In the genomic region with DNA sequence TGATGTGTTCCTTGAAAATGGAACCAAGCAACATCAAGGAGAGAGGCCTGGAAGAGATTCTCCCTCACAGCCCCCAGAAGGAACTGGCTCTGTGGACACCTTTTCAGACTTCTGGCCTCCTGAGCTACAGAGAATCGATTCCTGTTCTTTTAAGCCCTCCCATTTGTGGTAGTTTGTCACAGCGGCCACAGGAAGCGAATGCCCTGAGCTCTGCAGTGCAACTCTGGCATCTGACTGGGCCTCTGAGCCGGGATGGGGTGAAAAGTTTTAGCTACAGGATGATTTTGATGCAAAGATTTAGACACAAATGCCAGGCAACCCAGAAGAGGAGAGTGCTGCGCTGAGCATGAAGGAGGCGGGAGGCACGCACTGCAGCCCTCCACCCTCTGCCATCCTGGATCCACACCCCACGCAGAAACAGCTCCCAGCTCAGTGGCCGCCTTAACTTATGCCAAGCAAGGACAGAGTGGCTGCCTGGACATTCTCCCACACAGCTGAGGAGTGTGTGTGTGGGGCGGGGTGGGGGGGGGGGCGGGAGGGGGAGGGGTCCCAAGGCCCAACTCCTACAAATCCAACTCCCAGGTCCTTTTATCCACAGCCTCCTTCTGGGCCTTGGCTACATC, we compare ENCODE assay signal across 9 cellular contexts. TPM values are rescaled to one million over a fixed set of nuclear protein-coding genes. Genes with fewer than 3 reads are reported as not detected.
DNase-seq lines count a peak whose midpoint lies in the region; ATAC-seq and TF ChIP-seq lines count a peak whose summit lies in the region.
"Had no signal": no experiment of that assay in that cellular context is flagged by ENCODE, and none has a peak within 500 bp of the region (broad histone marks: within the 10 kb centered on the region; RNA-seq: fewer than 3 reads in every experiment).

No MANE protein-coding gene starts in this region.

- H3K9ac ChIP-seq in muscle layer of colon (ENCODE audit: low read length), result peak overlapping the region; percentile 86

- peaks cover 60% of the 10 kb centered on the region for H3K4me1 ChIP-seq in muscle layer of colon (ENCODE audit: insufficient read depth, low read length)
- peaks cover 0 to 25% of the 10 kb centered on the region in 2 donors for H3K4me1 ChIP-seq in uterus

- TF ChIP-seq CTCF in natural killer cell (IDR thresholded peaks at IDR 0.05) (no peak), uterus (IDR thresholded peaks at IDR 0.05) (no peak)

- DNase-seq in natural killer cell (no peak), caudate nucleus (lab: John Stamatoyannopoulos, UW) (no peak), uterus (no peak), NCI-H748 (lab: John Stamatoyannopoulos, UW; ENCODE audit: unreplicated experiment) (no peak), SW 1271 (lab: John Stamatoyannopoulos, UW) (no peak)
- no peak for DNase-seq in natural killer cell treated with Interleukin-12 subunit alpha and Interleukin-12 subunit beta and Interleukin-15 and Interleukin-18, amount 100 ng/mL, for 72 hours (ENCODE audit: low spot score)
- DNase-seq in activated CD4-positive, alpha-beta T cell treated with anti-CD3 and anti-CD28 coated beads, Interleukin-2, amount 50 U/mL, for 4 hours, result no peak
- DNase-seq: DMS 273 treated with DMSO at 0.1 percent for 48 hours had no signal

- H3K4me3 ChIP-seq in muscle layer of colon (ENCODE audit: low read depth in 1 of 2, low read length in 2 of 2) (peak overlapping the region; percentile 0 to 79), uterus (peak overlapping the region; percentile 63)

- H3K36me3 ChIP-seq in muscle layer of colon (ENCODE audit: insufficient read depth, low read length), result peaks cover 4% of the 10 kb centered on the region
- no peaks in the 10 kb centered on the region for H3K36me3 ChIP-seq in uterus

- no peaks in the 10 kb centered on the region for H3K36me3 Mint-ChIP-seq in natural killer cell
- H3K36me3 Mint-ChIP-seq in natural killer cell treated with Interleukin-12 subunit alpha and Interleukin-12 subunit beta and Interleukin-15 and Interleukin-18, amount 100 ng/mL, for 72 hours, result no peaks in the 10 kb centered on the region

- H3K4me3 Mint-ChIP-seq in natural killer cell, result peak overlapping the region; percentile 31
- H3K4me3 Mint-ChIP-seq in natural killer cell treated with Interleukin-12 subunit alpha and Interleukin-12 subunit beta and Interleukin-15 and Interleukin-18, amount 100 ng/mL, for 72 hours, result no peak overlapping the region

- peaks cover 12 to 28% of the 10 kb centered on the region in 2 donors for H3K27me3 Mint-ChIP-seq in natural killer cell (ENCODE audit: low read depth in 2 of 2)
- H3K27me3 Mint-ChIP-seq in natural killer cell treated with Interleukin-12 subunit alpha and Interleukin-12 subunit beta and Interleukin-15 and Interleukin-18, amount 100 ng/mL, for 72 hours, result peaks cover 11 to 20% of the 10 kb centered on the region in 2 donors

- intact Hi-C loops in natural killer cell (cut with micrococcal nuclease), result no loop called here
- intact Hi-C loops in uterus (cut with DNase I; ENCODE audit: low total_unique reads), result loop anchor here (10.0 kb wide), 1 partner anchor 58 kb away; no protein-coding TSS in a partner anchor

- H3K4me1 Mint-ChIP-seq in natural killer cell, result peaks cover 0 to 13% of the 10 kb centered on the region in 2 donors
- peaks cover 4 to 9% of the 10 kb centered on the region in 2 donors for H3K4me1 Mint-ChIP-seq in natural killer cell treated with Interleukin-12 subunit alpha and Interleukin-12 subunit beta and Interleukin-15 and Interleukin-18, amount 100 ng/mL, for 72 hours (ENCODE audit: low read depth in 2 of 2)

- H3K27ac ChIP-seq in caudate nucleus (ENCODE audit: low read depth, low read length) (peak overlapping the region; percentile 71), muscle layer of colon (ENCODE audit: low read depth, low read length) (peak overlapping the region; percentile 97), uterus (peak overlapping the region; percentile 98 to 99)

- no peaks in the 10 kb centered on the region for H3K27me3 ChIP-seq in muscle layer of colon (ENCODE audit: control insufficient read depth in 1 of 2, insufficient read depth in 2 of 2, low read length in 2 of 2)
- no peaks in the 10 kb centered on the region for H3K27me3 ChIP-seq in uterus

- H3K9me3 ChIP-seq in muscle layer of colon (ENCODE audit: low read length) (no peaks in the 10 kb centered on the region), uterus (no peaks in the 10 kb centered on the region)

- ATAC-seq in natural killer cell, result no peak
- ATAC-seq in natural killer cell treated with Interleukin-12 subunit alpha and Interleukin-12 subunit beta and Interleukin-15 and Interleukin-18, amount 100 ng/mL, for 72 hours, result no peak

- H3K27ac Mint-ChIP-seq in natural killer cell, result no peak overlapping the region
- H3K27ac Mint-ChIP-seq in natural killer cell treated with Interleukin-12 subunit alpha and Interleukin-12 subunit beta and Interleukin-15 and Interleukin-18, amount 100 ng/mL, for 72 hours, result no peak overlapping the region

- no peaks in the 10 kb centered on the region for H3K9me3 Mint-ChIP-seq in natural killer cell
- H3K9me3 Mint-ChIP-seq in natural killer cell treated with Interleukin-12 subunit alpha and Interleukin-12 subunit beta and Interleukin-15 and Interleukin-18, amount 100 ng/mL, for 72 hours, result no peaks in the 10 kb centered on the region

- no peak for TF ChIP-seq POLR2A in uterus (IDR thresholded peaks at IDR 0.05)

RNA-seq across cellular contexts. Expression of gene TIMP2, which starts 2.2 kb away (rescaled TPM):
- total RNA-seq in natural killer cell (1 to 10 TPM; 3.6 to 8.2 (median 7.1) TPM), uterus (100 to 1,000 TPM; 119 to 399 (median 127) TPM)
- total RNA-seq in natural killer cell treated with Interleukin-12 subunit alpha and Interleukin-12 subunit beta and Interleukin-15 and Interleukin-18, amount 100 ng/mL, for 72 hours, result under 1 TPM in 1 of 2 donors, not detected in 1; 0.43 TPM

RNA-seq across cellular contexts. Expression of gene CEP295NL, which starts 20.0 kb away (rescaled TPM):
- 1 to 10 TPM in 2 of 3 donors, under 1 TPM in 1; 0.52 to 2.7 (median 2.1) TPM for total RNA-seq in natural killer cell
- total RNA-seq in natural killer cell treated with Interleukin-12 subunit alpha and Interleukin-12 subunit beta and Interleukin-15 and Interleukin-18, amount 100 ng/mL, for 72 hours, result not detected
- 10 to 100 TPM in 1 of 4 donors, 1 to 10 TPM in 2, not detected in 1; 1.8 to 14.5 (median 3.8) TPM for total RNA-seq in uterus

RNA-seq across cellular contexts. Expression of gene LGALS3BP, which starts 56.7 kb away (rescaled TPM):
- 1 to 10 TPM; 4.2 to 8.8 (median 4.2) TPM for total RNA-seq in natural killer cell
- 1 to 10 TPM; 3.4 to 6.7 TPM for total RNA-seq in natural killer cell treated with Interleukin-12 subunit alpha and Interleukin-12 subunit beta and Interleukin-15 and Interleukin-18, amount 100 ng/mL, for 72 hours
- 100 to 1,000 TPM in 3 of 4 donors, 10 to 100 TPM in 1; 88.2 to 396 (median 244) TPM for total RNA-seq in uterus

Comparison
In these comparisons a context has a peak if more than half of its experiments do, and no peak if none do; other contexts are left out.
1. RNA of gene TIMP2, which starts 2.2 kb away (total RNA-seq): 119 to 399 TPM in uterus; 3.6 to 8.2 TPM in natural killer cell and 0.43 TPM in natural killer cell treated with Interleukin-12 subunit alpha and Interleukin-12 subunit beta and Interleukin-15 and Interleukin-18, amount 100 ng/mL, for 72 hours; every median in the first group is over 10 times any median in the second.
2. RNA of gene LGALS3BP, which starts 56.7 kb away (total RNA-seq): 88.2 to 396 TPM in uterus; 3.4 to 6.7 TPM in natural killer cell treated with Interleukin-12 subunit alpha and Interleukin-12 subunit beta and Interleukin-15 and Interleukin-18, amount 100 ng/mL, for 72 hours and 4.2 to 8.8 TPM in natural killer cell; every median in the first group is over 4 times any median in the second.
3. Peak in every context shown above with its lines, with median percentiles within 50 percentile points of each other: H3K27ac ChIP-seq.